Comparison of ENCODE assay signal across 30 cellular contexts in the genomic region with DNA sequence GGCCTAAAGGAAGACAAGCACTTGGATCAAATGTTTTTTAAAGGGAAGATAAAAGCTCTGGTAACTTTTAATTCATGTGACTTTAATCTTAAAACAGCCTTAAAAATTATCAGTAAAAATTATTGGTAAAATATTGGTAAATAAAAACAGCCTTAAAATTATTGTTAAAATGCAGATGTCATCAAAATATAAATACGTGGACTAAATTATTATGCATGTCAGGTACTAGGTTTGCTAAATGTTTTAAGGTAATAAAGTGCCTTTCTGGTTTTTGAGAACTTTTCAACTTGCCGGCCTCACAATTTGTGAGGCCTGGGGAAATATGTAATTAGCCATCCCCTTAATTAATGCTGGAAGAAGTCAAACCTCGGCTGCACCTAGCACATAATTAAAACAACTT.
"Had no signal": no experiment of that assay in that cellular context is flagged by ENCODE, and none has a peak within 500 bp of the region (broad histone marks: within the 10 kb centered on the region; RNA-seq: fewer than 3 reads in every experiment).

No MANE protein-coding gene starts in this region.

- H3K9ac ChIP-seq: parathyroid adenoma had no signal

- H3K4me2 ChIP-seq: smooth muscle cell had no signal

- H3K9me3 ChIP-seq: neutrophil, ovary, psoas muscle, suprapubic skin, testis, tibial artery, transverse colon, upper lobe of right lung, uterus had no signal

- DNase-seq: naive thymus-derived CD8-positive, alpha-beta T cell; nephron progenitor cell; nucleus accumbens; ovary; posterior cingulate gyrus; psoas muscle; right cardiac atrium; spleen; stimulated activated CD4-positive, alpha-beta T cell treated with anti-CD3 and anti-CD28 coated beads, Interleukin-12 subunit alpha, Interleukin-12 subunit beta, amount 100 ng/mL, for 4 hours; stimulated activated CD4-positive, alpha-beta T cell treated with anti-CD3 and anti-CD28 coated beads, Interleukin-1b, Interleukin-23, amount 100 ng/mL, for 48 hours; stimulated activated CD4-positive, alpha-beta T cell treated with anti-CD3 and anti-CD28 coated beads, Interleukin-4, amount 100 ng/mL, for 1 hour; stimulated activated CD4-positive, alpha-beta T cell treated with anti-CD3 and anti-CD28 coated beads, Interleukin-4, amount 100 ng/mL, for 4 hours; stimulated activated CD8-positive, alpha-beta memory T cell treated with anti-CD3 and anti-CD28 coated beads, Interleukin-4, amount 100 ng/mL, for 48 hours; stimulated activated naive CD4-positive, alpha-beta T cell; stimulated activated naive CD8-positive, alpha-beta T cell treated with anti-CD3 and anti-CD28 coated beads, Interleukin-15, amount 100 ng/mL, for 72 hours; stimulated activated naive CD8-positive, alpha-beta T cell treated with anti-CD3 and anti-CD28 coated beads, Interleukin-15, Interleukin-2, amounts not matched to agents 100 U/mL and 50 U/mL, for 24 hours; substantia nigra; testis; tibial artery; transverse colon; upper lobe of right lung; uterus had no signal

- H3K79me2 ChIP-seq: parathyroid adenoma had no signal

- H3K27ac ChIP-seq: neutrophil, ovary, parathyroid adenoma, psoas muscle, skin epidermis, spleen, suprapubic skin, testis, tibial artery, transverse colon, upper lobe of right lung, uterus had no signal

- ATAC-seq: naive thymus-derived CD8-positive, alpha-beta T cell; natural killer cell treated with Interleukin-12 subunit alpha and Interleukin-12 subunit beta and Interleukin-15 and Interleukin-18, amount 100 ng/mL, for 72 hours; psoas muscle; right cardiac atrium; sciatic nerve; stimulated activated memory B cell treated with anti-CD40 and anti-IgM and Interleukin-4, amounts not matched to agents 10 μg/mL and 1 μg/mL and 100 μg/mL, for 72 hours; stimulated activated naive CD8-positive, alpha-beta T cell treated with anti-CD3 and anti-CD28 coated beads, Interleukin-15, amount 100 ng/mL, for 72 hours; stimulated activated naive CD8-positive, alpha-beta T cell treated with anti-CD3 and anti-CD28 coated beads, Interleukin-15, Interleukin-2, amounts not matched to agents 100 U/mL and 50 U/mL, for 24 hours; upper lobe of right lung had no signal

- H2AFZ ChIP-seq: parathyroid adenoma had no signal

- H3K36me3 ChIP-seq: neutrophil, ovary, spleen, suprapubic skin, tibial artery, transverse colon, upper lobe of right lung, uterus had no signal

- H3K4me1 ChIP-seq: parathyroid adenoma, psoas muscle, spleen, suprapubic skin, testis, tibial artery, transverse colon, upper lobe of right lung, uterus had no signal

- H3K27me3 ChIP-seq: neutrophil, ovary, spleen, suprapubic skin, testis, tibial artery, transverse colon, upper lobe of right lung, uterus had no signal

- H3K4me3 ChIP-seq: ovary, psoas muscle, skin epidermis, smooth muscle cell, spleen, suprapubic skin, testis, tibial artery, transverse colon, upper lobe of right lung, uterus had no signal
